In genomic region chr10:31322647-31323046, GRCh38 we compare ENCODE assay signal across 7 cellular contexts. TPM values are rescaled to one million over a fixed set of nuclear protein-coding genes. Genes with fewer than 3 reads are reported as not detected.
DNase-seq lines count a peak whose midpoint lies in the region; ATAC-seq and TF ChIP-seq lines count a peak whose summit lies in the region.

No MANE protein-coding gene starts in this region.

- no peak overlapping the region for H2AFZ ChIP-seq in HCT116 (ENCODE audit: low read depth, low read length, poor library complexity, severe bottlenecking)

- intact Hi-C loops in HCT116 (cut with micrococcal nuclease): loop anchor here (10.0 kb wide), 1 partner anchor 282 kb away; no protein-coding TSS in a partner anchor
- intact Hi-C loops in activated T-helper 2 cell treated with anti-CD3 and anti-CD28 coated beads, Interferon-gamma antibody, Interleukin-2, Interleukin-4, amounts not matched to agents 10 μg/mL and 5 μg/mL and 100 μg/mL, durations not matched to agents 14 hours and 24 hours and 36 hours (cut with micrococcal nuclease): loop anchor here (1.0 to 5.0 kb wide), 2 partner anchors 170 to 538 kb away; no protein-coding TSS in a partner anchor

- no peaks in the 10 kb centered on the region for H3K27me3 Mint-ChIP-seq in activated T-helper 2 cell treated with anti-CD3 and anti-CD28 coated beads, Interferon-gamma antibody, Interleukin-2, Interleukin-4, amounts not matched to agents 10 μg/mL and 5 μg/mL and 100 μg/mL, durations not matched to agents 14 hours and 24 hours and 36 hours (ENCODE audit: low read depth)
- peaks cover 0 to 3% of the 10 kb centered on the region in 2 donors for H3K27me3 Mint-ChIP-seq in natural killer cell treated with Interleukin-12 subunit alpha and Interleukin-12 subunit beta and Interleukin-15 and Interleukin-18, amount 100 ng/mL, for 72 hours
- peaks cover 77% of the 10 kb centered on the region for H3K27me3 Mint-ChIP-seq in WTC11 (ENCODE audit: low read depth)

- H3K9me3 ChIP-seq in HCT116 (ENCODE audit: control insufficient read depth in 1 of 2, insufficient read depth in 1 of 2, low read depth in 1 of 2, low read length in 2 of 2): no peaks in the 10 kb centered on the region

- POLR2A ChIA-PET in HCT116 (lab: Charles Lee): no interaction called here
- POLR2A ChIA-PET in WTC11 (lab: Charles Lee): no interaction called here

- H3K4me1 Mint-ChIP-seq in activated T-helper 2 cell treated with anti-CD3 and anti-CD28 coated beads, Interferon-gamma antibody, Interleukin-2, Interleukin-4, amounts not matched to agents 10 μg/mL and 5 μg/mL and 100 μg/mL, durations not matched to agents 14 hours and 24 hours and 36 hours (ENCODE audit: low read depth): peaks cover 27% of the 10 kb centered on the region
- H3K4me1 Mint-ChIP-seq in natural killer cell treated with Interleukin-12 subunit alpha and Interleukin-12 subunit beta and Interleukin-15 and Interleukin-18, amount 100 ng/mL, for 72 hours (ENCODE audit: low read depth in 2 of 2): peaks cover 21 to 24% of the 10 kb centered on the region in 2 donors
- H3K4me1 Mint-ChIP-seq in WTC11: peaks cover 13% of the 10 kb centered on the region

- no peak overlapping the region for H3K27ac ChIP-seq in HCT116 (ENCODE audit: low read depth, low read length)

- no peak for TF ChIP-seq POLR2A in HCT116 (IDR thresholded peaks at IDR 0.05; ENCODE audit: borderline replicate concordance, extremely low read depth, insufficient read depth, insufficient read length)

- peak overlapping the region; percentile 54 for H3K4me3 Mint-ChIP-seq in activated T-helper 2 cell treated with anti-CD3 and anti-CD28 coated beads, Interferon-gamma antibody, Interleukin-2, Interleukin-4, amounts not matched to agents 10 μg/mL and 5 μg/mL and 100 μg/mL, durations not matched to agents 14 hours and 24 hours and 36 hours (ENCODE audit: low read depth)
- peak overlapping the region; percentile 23 for H3K4me3 Mint-ChIP-seq in natural killer cell treated with Interleukin-12 subunit alpha and Interleukin-12 subunit beta and Interleukin-15 and Interleukin-18, amount 100 ng/mL, for 72 hours
- H3K4me3 Mint-ChIP-seq in WTC11: no peak overlapping the region

- TF ChIP-seq RAD21 in HCT116 (IDR thresholded peaks at IDR 0.05; ENCODE audit: low read depth): 0 out of 2 replicates have a peak, but pooled peaks have one; percentile 17

- no peaks in the 10 kb centered on the region for H3K27me3 ChIP-seq in HCT116 (ENCODE audit: insufficient read depth, low read length)

- CTCF ChIA-PET in HCT116 (lab: Charles Lee): no interaction called here
- CTCF ChIA-PET in WTC11 (lab: Charles Lee): no interaction called here

- ATAC-seq in HCT116 (no peak), HG02870 (IDR thresholded peaks at IDR 0.05; ENCODE audit: unreplicated experiment) (no peak), WTC11 (no peak)
- no peak for ATAC-seq in natural killer cell treated with Interleukin-12 subunit alpha and Interleukin-12 subunit beta and Interleukin-15 and Interleukin-18, amount 100 ng/mL, for 72 hours

- no peaks in the 10 kb centered on the region for H3K9me3 Mint-ChIP-seq in activated T-helper 2 cell treated with anti-CD3 and anti-CD28 coated beads, Interferon-gamma antibody, Interleukin-2, Interleukin-4, amounts not matched to agents 10 μg/mL and 5 μg/mL and 100 μg/mL, durations not matched to agents 14 hours and 24 hours and 36 hours
- H3K9me3 Mint-ChIP-seq in natural killer cell treated with Interleukin-12 subunit alpha and Interleukin-12 subunit beta and Interleukin-15 and Interleukin-18, amount 100 ng/mL, for 72 hours: no peaks in the 10 kb centered on the region
- no peaks in the 10 kb centered on the region for H3K9me3 Mint-ChIP-seq in WTC11

- no peak overlapping the region for H3K4me3 ChIP-seq in HCT116 (replicated peaks in 1 of 2; ENCODE audit: low read depth in 1 of 2, low read length in 2 of 2)

- H3K9me2 ChIP-seq in HCT116 (ENCODE audit: insufficient read depth): no peaks in the 10 kb centered on the region

- H3K4me2 ChIP-seq in HCT116 (ENCODE audit: low read length): no peak overlapping the region

- 0 out of 6 replicates have a peak, but pooled peaks of 2 of the 3 experiments have one; percentile 7 to 9 for TF ChIP-seq CTCF in HCT116 (IDR thresholded peaks at IDR 0.05 in 2 of 3, conservative IDR thresholded peaks at IDR 0.05 in 1 of 3; ENCODE audit: borderline replicate concordance in 1 of 3, insufficient read depth in 1 of 3, low read depth in 2 of 3, low read length in 2 of 3)
- no peak for TF ChIP-seq CTCF in WTC11 (IDR thresholded peaks at IDR 0.05)

- no peaks in the 10 kb centered on the region; the same call in 1 of the 2 replicates for H3K79me2 ChIP-seq in HCT116 (ENCODE audit: insufficient read depth, low read length)

- H4K20me1 ChIP-seq in HCT116 (ENCODE audit: insufficient read depth): no peaks in the 10 kb centered on the region

- peaks cover 3 to 12% of the 10 kb centered on the region in 2 experiments; a peak in 3 of 4 replicates for H3K4me1 ChIP-seq in HCT116 (ENCODE audit: control insufficient read depth in 1 of 2, insufficient read depth in 2 of 2, low read length in 2 of 2)

- H3K36me3 Mint-ChIP-seq in activated T-helper 2 cell treated with anti-CD3 and anti-CD28 coated beads, Interferon-gamma antibody, Interleukin-2, Interleukin-4, amounts not matched to agents 10 μg/mL and 5 μg/mL and 100 μg/mL, durations not matched to agents 14 hours and 24 hours and 36 hours (ENCODE audit: low read depth): peaks cover 21% of the 10 kb centered on the region
- H3K36me3 Mint-ChIP-seq in natural killer cell treated with Interleukin-12 subunit alpha and Interleukin-12 subunit beta and Interleukin-15 and Interleukin-18, amount 100 ng/mL, for 72 hours: no peaks in the 10 kb centered on the region
- H3K36me3 Mint-ChIP-seq in WTC11: no peaks in the 10 kb centered on the region

- RAD21 ChIA-PET in HCT116 (lab: Charles Lee; ENCODE audit: low non-redundant PET in 1 of 2, low total read pairs in 2 of 2, uncharacterized antibody in 2 of 2, unreplicated experiment in 2 of 2): no interaction called here

- H3K36me3 ChIP-seq in HCT116 (ENCODE audit: control insufficient read depth in 1 of 2, insufficient read depth in 2 of 2, low read length in 2 of 2): no peaks in the 10 kb centered on the region

- BruUV-seq in HCT116 (replicated peaks; lab: Mats Ljungman, UMichigan): no TSS peak

- DNase-seq in DMS79 (lab: John Stamatoyannopoulos, UW) (peak; percentile 20), HCT116 (ENCODE audit: low read depth, low spot score) (no peak), WTC11 (ENCODE audit: low spot score) (no peak), NCI-H526 treated with DMSO at 0.1 percent for 48 hours (lab: John Stamatoyannopoulos, UW) (no peak)
- no peak for DNase-seq in activated T-helper 2 cell treated with anti-CD3 and anti-CD28 coated beads, Interferon-gamma antibody, Interleukin-2, Interleukin-4, amounts not matched to agents 10 μg/mL and 5 μg/mL and 100 μg/mL, durations not matched to agents 14 hours and 24 hours and 36 hours (ENCODE audit: low spot score)
- no peak for DNase-seq in natural killer cell treated with Interleukin-12 subunit alpha and Interleukin-12 subunit beta and Interleukin-15 and Interleukin-18, amount 100 ng/mL, for 72 hours (ENCODE audit: low spot score)

- no peak overlapping the region for H3K9ac ChIP-seq in HCT116 (ENCODE audit: low read length)

- no peak overlapping the region for H3K27ac Mint-ChIP-seq in activated T-helper 2 cell treated with anti-CD3 and anti-CD28 coated beads, Interferon-gamma antibody, Interleukin-2, Interleukin-4, amounts not matched to agents 10 μg/mL and 5 μg/mL and 100 μg/mL, durations not matched to agents 14 hours and 24 hours and 36 hours
- H3K27ac Mint-ChIP-seq in natural killer cell treated with Interleukin-12 subunit alpha and Interleukin-12 subunit beta and Interleukin-15 and Interleukin-18, amount 100 ng/mL, for 72 hours: no peak overlapping the region
- H3K27ac Mint-ChIP-seq in WTC11: no peak overlapping the region

TF ChIP-seq in WTC11, 78 proteins besides CTCF, POLR2A, EP300 and RAD21:
- TF ChIP-seq CREB1 (CRISPR knock-in tag; IDR thresholded peaks at IDR 0.05): no peak
TF ChIP-seq in WTC11: peak in this region for 0.

RNA-seq across cellular contexts. Expression of gene ZEB1, which starts 3.6 kb away (rescaled TPM):
- 3.4 TPM for total RNA-seq in HCT116 (2021; ENCODE audit: unreplicated experiment)
- 0.49 and 0.64 TPM in 2 replicates for polyA plus RNA-seq in HCT116 (2012)
- total RNA-seq in activated T-helper 2 cell treated with anti-CD3 and anti-CD28 coated beads, Interferon-gamma antibody, Interleukin-2, Interleukin-4, amounts not matched to agents 10 μg/mL and 5 μg/mL and 100 μg/mL, durations not matched to agents 14 hours and 24 hours and 36 hours: 68.6 and 70.0 TPM in 2 replicates
- 10 to 100 TPM; 20.0 to 42.8 TPM for total RNA-seq in natural killer cell treated with Interleukin-12 subunit alpha and Interleukin-12 subunit beta and Interleukin-15 and Interleukin-18, amount 100 ng/mL, for 72 hours
- 0.18 to 0.39 TPM (median 0.34 TPM) in 3 replicates for total RNA-seq in WTC11 (2021)
